ENCODE assay signal across 3 cellular contexts in genomic region chr6:12243169-12243568, GRCh38.
"Had no signal": no experiment of that assay in that cellular context is flagged by ENCODE, and none has a peak within 500 bp of the region (broad histone marks: within the 10 kb centered on the region; RNA-seq: fewer than 3 reads in every experiment).

No MANE protein-coding gene starts in this region.

- ATAC-seq: GM12878 had no signal

- DNase-seq: GDM1, GF-D8 had no signal

- H3K4me3 ChIP-seq: GM12878 had no signal
